Comparison of ENCODE assay signal across 8 cellular contexts in the genomic region with DNA sequence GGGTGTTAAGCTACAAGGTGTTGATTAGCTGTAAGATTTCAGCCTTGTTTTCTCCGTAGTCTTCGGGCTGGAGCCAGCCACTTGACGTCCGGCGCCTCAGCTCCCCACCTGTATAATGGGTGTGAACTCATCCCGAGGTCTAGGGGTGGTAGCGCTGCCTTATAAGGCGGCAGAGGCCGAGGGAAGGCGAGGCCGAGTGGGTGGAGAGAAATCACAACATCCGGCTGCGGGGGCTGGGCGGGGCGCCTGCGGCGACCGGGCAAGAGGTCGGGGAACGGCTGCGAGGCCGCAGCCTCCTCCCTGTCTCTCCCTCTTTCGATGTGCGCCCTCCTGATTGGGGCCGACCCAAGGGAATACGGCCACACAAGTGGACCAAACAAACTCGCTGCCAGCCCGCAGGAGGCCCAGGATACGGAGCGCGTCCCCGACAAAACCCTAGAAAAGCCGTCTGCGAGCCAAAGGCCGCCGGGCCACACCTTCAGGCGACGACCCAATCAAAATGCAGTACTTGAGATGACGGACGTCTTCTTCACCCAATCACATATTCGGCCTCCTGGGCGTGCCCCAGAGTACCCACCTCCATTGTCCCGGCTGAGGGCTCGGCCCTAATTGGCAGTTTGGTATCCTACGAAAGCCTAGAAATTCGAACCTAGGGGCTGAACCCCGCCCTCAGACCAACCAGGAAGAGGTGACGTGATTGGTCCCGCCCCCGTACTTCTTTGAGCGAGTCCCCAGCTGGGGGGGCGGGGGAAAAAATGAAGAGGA. TPM values are rescaled to one million over a fixed set of nuclear protein-coding genes. Genes with fewer than 3 reads are reported as not detected.
DNase-seq lines count a peak whose midpoint lies in the region; ATAC-seq and TF ChIP-seq lines count a peak whose summit lies in the region.

No MANE protein-coding gene starts in this region.

- H3K27ac ChIP-seq in fibroblast of lung (ENCODE audit: insufficient read depth, low read length), result peak overlapping the region; percentile 91

- peak overlapping the region; percentile 86 for H2AFZ ChIP-seq in fibroblast of lung (ENCODE audit: low read length)

- H3K79me2 ChIP-seq in fibroblast of lung (ENCODE audit: control insufficient read depth, insufficient read depth, low read length), result peaks cover 21% of the 10 kb centered on the region

- no peaks in the 10 kb centered on the region for H3K27me3 ChIP-seq in fibroblast of lung (ENCODE audit: control insufficient read depth, insufficient read depth, low read length)

- DNase-seq in EL, result peak; percentile 100
- DNase-seq in H4 (ENCODE audit: low spot score), result peak; percentile 100
- DNase-seq in LNCaP clone FGC (ENCODE audit: low read depth), result peak; percentile 100
- DNase-seq in RPMI8226, result peak; percentile 100
- DNase-seq in activated T-helper 2 cell treated with anti-CD3 and anti-CD28 coated beads, Interferon-gamma antibody, Interleukin-2, Interleukin-4, amounts not matched to agents 10 μg/mL and 5 μg/mL and 100 μg/mL, durations not matched to agents 14 hours and 24 hours and 36 hours (ENCODE audit: low spot score), result peak; percentile 99
- peak; percentile 100 for DNase-seq in fibroblast of lung (ENCODE audit: low read depth in 2 of 2)
- DNase-seq in naive B cell, result peak; percentile 100
- DNase-seq in stimulated activated effector memory CD8-positive, alpha-beta T cell treated with anti-CD3 and anti-CD28 coated beads, Interleukin-12 subunit alpha, Interleukin-12 subunit beta, amount 100 ng/mL, for 72 hours (ENCODE audit: low spot score in 2 of 2), result peak; percentile 90 to 99

- H4K20me1 ChIP-seq in fibroblast of lung (ENCODE audit: control insufficient read depth, extremely low read depth, insufficient read depth, low read length), result no peaks in the 10 kb centered on the region

- H3K9ac ChIP-seq in fibroblast of lung (ENCODE audit: insufficient read depth, low read length), result peak overlapping the region; percentile 89

- peak overlapping the region; percentile 94 for H3K4me2 ChIP-seq in fibroblast of lung (ENCODE audit: extremely low read depth, insufficient read depth, low read length)

- H3K9me3 Mint-ChIP-seq in activated T-helper 2 cell treated with anti-CD3 and anti-CD28 coated beads, Interferon-gamma antibody, Interleukin-2, Interleukin-4, amounts not matched to agents 10 μg/mL and 5 μg/mL and 100 μg/mL, durations not matched to agents 14 hours and 24 hours and 36 hours, result no peaks in the 10 kb centered on the region
- H3K9me3 Mint-ChIP-seq in naive B cell, result no peaks in the 10 kb centered on the region
- H3K9me3 Mint-ChIP-seq in stimulated activated effector memory CD8-positive, alpha-beta T cell treated with anti-CD3 and anti-CD28 coated beads, Interleukin-12 subunit alpha, Interleukin-12 subunit beta, amount 100 ng/mL, for 72 hours, result no peaks in the 10 kb centered on the region

- H3K4me3 Mint-ChIP-seq in activated T-helper 2 cell treated with anti-CD3 and anti-CD28 coated beads, Interferon-gamma antibody, Interleukin-2, Interleukin-4, amounts not matched to agents 10 μg/mL and 5 μg/mL and 100 μg/mL, durations not matched to agents 14 hours and 24 hours and 36 hours (ENCODE audit: low read depth), result peak overlapping the region; percentile 82
- H3K4me3 Mint-ChIP-seq in naive B cell, result peak overlapping the region; percentile 83 to 100 (median 92)
- H3K4me3 Mint-ChIP-seq in stimulated activated effector memory CD8-positive, alpha-beta T cell treated with anti-CD3 and anti-CD28 coated beads, Interleukin-12 subunit alpha, Interleukin-12 subunit beta, amount 100 ng/mL, for 72 hours, result peak overlapping the region; percentile 76

- no peak for TF ChIP-seq CTCF in LNCaP clone FGC (IDR thresholded peaks at IDR 0.05; ENCODE audit: control insufficient read depth, extremely low read depth, insufficient read depth)
- no peak for TF ChIP-seq CTCF in fibroblast of lung (conservative IDR thresholded peaks at IDR 0.05 in 1 of 2, IDR thresholded peaks at IDR 0.05 in 1 of 2; ENCODE audit: low read depth in 1 of 2, low read length in 2 of 2)

- no peaks in the 10 kb centered on the region for H3K27me3 Mint-ChIP-seq in activated T-helper 2 cell treated with anti-CD3 and anti-CD28 coated beads, Interferon-gamma antibody, Interleukin-2, Interleukin-4, amounts not matched to agents 10 μg/mL and 5 μg/mL and 100 μg/mL, durations not matched to agents 14 hours and 24 hours and 36 hours (ENCODE audit: low read depth)
- H3K27me3 Mint-ChIP-seq in naive B cell, result no peaks in the 10 kb centered on the region

- H3K4me1 ChIP-seq in fibroblast of lung (ENCODE audit: control insufficient read depth, extremely low read depth, insufficient read depth, low read length), result peaks cover 12% of the 10 kb centered on the region

- peak; percentile 80 to 81 for ATAC-seq in naive B cell (ENCODE audit: low read depth in 2 of 2)
- peak; percentile 89 for ATAC-seq in stimulated activated effector memory CD8-positive, alpha-beta T cell treated with anti-CD3 and anti-CD28 coated beads, Interleukin-12 subunit alpha, Interleukin-12 subunit beta, amount 100 ng/mL, for 72 hours

- H3K9me3 ChIP-seq in fibroblast of lung (ENCODE audit: control insufficient read depth, insufficient read depth, low read depth, low read length), result no peaks in the 10 kb centered on the region

- intact Hi-C loops in activated T-helper 2 cell treated with anti-CD3 and anti-CD28 coated beads, Interferon-gamma antibody, Interleukin-2, Interleukin-4, amounts not matched to agents 10 μg/mL and 5 μg/mL and 100 μg/mL, durations not matched to agents 14 hours and 24 hours and 36 hours (cut with micrococcal nuclease), result loop anchor here (1.0 to 5.0 kb wide), 7 partner anchors 22 to 889 kb away; a partner anchor contains a TSS

- H3K4me3 ChIP-seq in LNCaP clone FGC (ENCODE audit: low read depth, low read length) (peak overlapping the region; percentile 55), fibroblast of lung (replicated peaks in 1 of 4; ENCODE audit: control extremely low read depth in 1 of 4, insufficient read depth in 1 of 4, low read depth in 3 of 4, low read length in 4 of 4) (peak overlapping the region; percentile 63 to 68 (median 65))

- H3K36me3 Mint-ChIP-seq in activated T-helper 2 cell treated with anti-CD3 and anti-CD28 coated beads, Interferon-gamma antibody, Interleukin-2, Interleukin-4, amounts not matched to agents 10 μg/mL and 5 μg/mL and 100 μg/mL, durations not matched to agents 14 hours and 24 hours and 36 hours (ENCODE audit: low read depth), result peaks cover 36% of the 10 kb centered on the region
- H3K36me3 Mint-ChIP-seq in naive B cell, result no peaks in the 10 kb centered on the region
- peaks cover 54% of the 10 kb centered on the region for H3K36me3 Mint-ChIP-seq in stimulated activated effector memory CD8-positive, alpha-beta T cell treated with anti-CD3 and anti-CD28 coated beads, Interleukin-12 subunit alpha, Interleukin-12 subunit beta, amount 100 ng/mL, for 72 hours

- peak overlapping the region; percentile 82 for H3K27ac Mint-ChIP-seq in activated T-helper 2 cell treated with anti-CD3 and anti-CD28 coated beads, Interferon-gamma antibody, Interleukin-2, Interleukin-4, amounts not matched to agents 10 μg/mL and 5 μg/mL and 100 μg/mL, durations not matched to agents 14 hours and 24 hours and 36 hours
- H3K27ac Mint-ChIP-seq in naive B cell, result peak overlapping the region; percentile 96 to 99 (median 98)
- peak overlapping the region; percentile 93 for H3K27ac Mint-ChIP-seq in stimulated activated effector memory CD8-positive, alpha-beta T cell treated with anti-CD3 and anti-CD28 coated beads, Interleukin-12 subunit alpha, Interleukin-12 subunit beta, amount 100 ng/mL, for 72 hours

- peaks cover 46% of the 10 kb centered on the region for H3K4me1 Mint-ChIP-seq in activated T-helper 2 cell treated with anti-CD3 and anti-CD28 coated beads, Interferon-gamma antibody, Interleukin-2, Interleukin-4, amounts not matched to agents 10 μg/mL and 5 μg/mL and 100 μg/mL, durations not matched to agents 14 hours and 24 hours and 36 hours (ENCODE audit: low read depth)
- H3K4me1 Mint-ChIP-seq in naive B cell, result peaks cover 43 to 52% (median 47%) of the 10 kb centered on the region in 3 donors
- peaks cover 48% of the 10 kb centered on the region for H3K4me1 Mint-ChIP-seq in stimulated activated effector memory CD8-positive, alpha-beta T cell treated with anti-CD3 and anti-CD28 coated beads, Interleukin-12 subunit alpha, Interleukin-12 subunit beta, amount 100 ng/mL, for 72 hours

- H3K36me3 ChIP-seq in fibroblast of lung (ENCODE audit: control insufficient read depth, insufficient read depth, low read length), result peaks cover 3% of the 10 kb centered on the region

RNA-seq across cellular contexts. Expression of a gene that starts 0.5 kb away (rescaled TPM):
- 37.7 and 51.9 TPM in 2 replicates for total RNA-seq in H4 (2014; rRNA removed; shearing (Covaris generic))
- total RNA-seq in activated T-helper 2 cell treated with anti-CD3 and anti-CD28 coated beads, Interferon-gamma antibody, Interleukin-2, Interleukin-4, amounts not matched to agents 10 μg/mL and 5 μg/mL and 100 μg/mL, durations not matched to agents 14 hours and 24 hours and 36 hours, result 131 and 134 TPM in 2 replicates
- total RNA-seq in fibroblast of lung, result 13.1 and 15.0 TPM in 2 replicates
- polyA plus RNA-seq in fibroblast of lung (15.8 and 23.4 TPM in 2 replicates), naive B cell (ENCODE audit: low read depth in 6 of 6) (100 to 1,000 TPM in 2 of 6 donors, 10 to 100 TPM in 4; 66.5 to 178 (median 98.1) TPM)
- 16.0 and 28.2 TPM in 2 replicates for polyA plus RNA-seq in fibroblast of lung (2012)
- polyA minus RNA-seq in fibroblast of lung (ENCODE audit: low replicate concordance), result 9.2 and 18.0 TPM in 2 replicates

RNA-seq across cellular contexts. Expression of a gene that starts 16.6 kb away (rescaled TPM):
- 5.8 and 7.3 TPM in 2 replicates for total RNA-seq in H4 (2014; rRNA removed; shearing (Covaris generic))
- 3.5 and 5.8 TPM in 2 replicates for total RNA-seq in activated T-helper 2 cell treated with anti-CD3 and anti-CD28 coated beads, Interferon-gamma antibody, Interleukin-2, Interleukin-4, amounts not matched to agents 10 μg/mL and 5 μg/mL and 100 μg/mL, durations not matched to agents 14 hours and 24 hours and 36 hours
- total RNA-seq in fibroblast of lung, result under 0.01 and 0.50 TPM in 2 replicates
- polyA plus RNA-seq in fibroblast of lung (0.10 and 0.19 TPM in 2 replicates), naive B cell (ENCODE audit: low read depth in 6 of 6) (1 to 10 TPM in 1 of 6 donors, under 1 TPM in 2, not detected in 3; 0.56 to 1.4 (median 0.57) TPM)
- 0.35 and 0.46 TPM in 2 replicates for polyA plus RNA-seq in fibroblast of lung (2012)
- polyA minus RNA-seq in fibroblast of lung (ENCODE audit: low replicate concordance), result not detected in 2 replicates

RNA-seq across cellular contexts. Expression of a gene that starts 20.6 kb away (rescaled TPM):
- 28.6 and 33.7 TPM in 2 replicates for total RNA-seq in H4 (2014; rRNA removed; shearing (Covaris generic))
- 12.1 and 13.0 TPM in 2 replicates for total RNA-seq in activated T-helper 2 cell treated with anti-CD3 and anti-CD28 coated beads, Interferon-gamma antibody, Interleukin-2, Interleukin-4, amounts not matched to agents 10 μg/mL and 5 μg/mL and 100 μg/mL, durations not matched to agents 14 hours and 24 hours and 36 hours
- 2.1 and 2.3 TPM in 2 replicates for total RNA-seq in fibroblast of lung
- 1.6 TPM in 2 replicates for polyA plus RNA-seq in fibroblast of lung
- 3.1 and 5.9 TPM in 2 replicates for polyA plus RNA-seq in fibroblast of lung (2012)
- 0.78 and 1.9 TPM in 2 replicates for polyA minus RNA-seq in fibroblast of lung (ENCODE audit: low replicate concordance)
- polyA plus RNA-seq in naive B cell (ENCODE audit: low read depth in 6 of 6), result 10 to 100 TPM; 16.2 to 39.5 (median 25.7) TPM

RNA-seq across cellular contexts. Expression of a gene that starts 25.5 kb away (rescaled TPM):
- total RNA-seq in H4 (2014; rRNA removed; shearing (Covaris generic)), result not detected in 2 replicates
- not detected in 2 replicates for total RNA-seq in activated T-helper 2 cell treated with anti-CD3 and anti-CD28 coated beads, Interferon-gamma antibody, Interleukin-2, Interleukin-4, amounts not matched to agents 10 μg/mL and 5 μg/mL and 100 μg/mL, durations not matched to agents 14 hours and 24 hours and 36 hours
- not detected in 2 replicates for total RNA-seq in fibroblast of lung
- not detected in 2 replicates for polyA plus RNA-seq in fibroblast of lung
- not detected in 2 replicates for polyA plus RNA-seq in fibroblast of lung (2012)
- polyA minus RNA-seq in fibroblast of lung (ENCODE audit: low replicate concordance), result not detected in 2 replicates
- polyA plus RNA-seq in naive B cell (ENCODE audit: low read depth in 6 of 6), result not detected

RNA-seq across cellular contexts. Expression of a gene that starts 41.7 kb away (rescaled TPM):
- total RNA-seq in H4 (2014; rRNA removed; shearing (Covaris generic)), result not detected in 2 replicates
- not detected in 2 replicates for total RNA-seq in activated T-helper 2 cell treated with anti-CD3 and anti-CD28 coated beads, Interferon-gamma antibody, Interleukin-2, Interleukin-4, amounts not matched to agents 10 μg/mL and 5 μg/mL and 100 μg/mL, durations not matched to agents 14 hours and 24 hours and 36 hours
- not detected in 2 replicates for total RNA-seq in fibroblast of lung
- not detected in 2 replicates for polyA plus RNA-seq in fibroblast of lung
- not detected in 2 replicates for polyA plus RNA-seq in fibroblast of lung (2012)
- not detected in 2 replicates for polyA minus RNA-seq in fibroblast of lung (ENCODE audit: low replicate concordance)
- polyA plus RNA-seq in naive B cell (ENCODE audit: low read depth in 6 of 6), result not detected

Comparison
In these comparisons a context has a peak if more than half of its experiments do, and no peak if none do; other contexts are left out.
1. Peak in every context shown above with its lines: DNase-seq, ATAC-seq, H3K4me3 ChIP-seq and H3K27ac ChIP-seq.